Comparison of ENCODE assay signal across 13 cellular contexts in the genomic region with DNA sequence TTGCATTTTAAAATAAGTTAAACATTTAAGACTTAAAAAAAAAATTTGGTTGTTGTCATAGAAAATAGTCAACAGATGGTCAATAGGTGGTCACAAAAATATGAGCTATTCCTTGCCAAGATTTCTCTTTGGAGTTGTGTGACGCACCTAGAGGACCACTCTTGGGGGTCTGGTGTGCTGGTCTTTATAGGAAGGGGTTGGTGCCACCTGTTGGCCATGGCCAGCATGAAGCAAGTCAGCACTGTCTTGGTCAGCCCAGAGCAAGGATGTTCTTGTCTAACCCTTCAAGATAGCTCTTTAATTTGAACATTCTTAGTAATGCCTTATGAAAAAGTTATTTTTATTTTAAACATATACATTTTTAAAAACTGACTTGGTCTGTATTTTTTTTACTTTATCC.
DNase-seq lines count a peak whose midpoint lies in the region; ATAC-seq and TF ChIP-seq lines count a peak whose summit lies in the region.
"Had no signal": no experiment of that assay in that cellular context is flagged by ENCODE, and none has a peak within 500 bp of the region (broad histone marks: within the 10 kb centered on the region; RNA-seq: fewer than 3 reads in every experiment).

No MANE protein-coding gene starts in this region.

- H3K4me3 ChIP-seq in epithelial cell of proximal tubule (ENCODE audit: low read depth, low read length): no peak overlapping the region
- no peak overlapping the region for H3K4me3 ChIP-seq in mammary epithelial cell (replicated peaks in 1 of 3; ENCODE audit: insufficient read depth in 1 of 3, low read depth in 2 of 3, low read length in 3 of 3)

- H3K27me3 ChIP-seq in mammary epithelial cell (ENCODE audit: insufficient read depth, low read length): no peaks in the 10 kb centered on the region
- H3K27me3 ChIP-seq: neutrophil had no signal

- CTCF ChIA-PET in mammary epithelial cell (lab: Charles Lee; ENCODE audit: low non-redundant PET): no interaction called here

- no peaks in the 10 kb centered on the region for H4K20me1 ChIP-seq in mammary epithelial cell (ENCODE audit: insufficient read depth, low read length)

- H3K36me3 Mint-ChIP-seq in T-helper 17 cell (ENCODE audit: low read depth): no peaks in the 10 kb centered on the region
- H3K36me3 Mint-ChIP-seq: activated naive CD8-positive, alpha-beta T cell had no signal

- H3K4me2 ChIP-seq in mammary epithelial cell (ENCODE audit: insufficient read depth, low read depth, low read length): no peak overlapping the region

- no peaks in the 10 kb centered on the region for H3K4me1 Mint-ChIP-seq in T-helper 17 cell
- H3K4me1 Mint-ChIP-seq: activated CD4-positive, alpha-beta T cell treated with anti-CD3 and anti-CD28 coated beads, Interleukin-2, amount 10 ng/mL, durations not matched to agents 24 days and 14 days had no signal

- H3K27ac Mint-ChIP-seq in T-helper 17 cell: no peak overlapping the region
- H3K27ac Mint-ChIP-seq: activated CD4-positive, alpha-beta T cell treated with anti-CD3 and anti-CD28 coated beads, Interleukin-2, amount 10 ng/mL, durations not matched to agents 24 days and 14 days; activated naive CD8-positive, alpha-beta T cell had no signal

- no peaks in the 10 kb centered on the region for H3K36me3 ChIP-seq in mammary epithelial cell (ENCODE audit: insufficient read depth, low read length)
- H3K36me3 ChIP-seq: neutrophil had no signal

- no peaks in the 10 kb centered on the region for H3K9me3 ChIP-seq in T-helper 17 cell (ENCODE audit: control insufficient read depth, low read length, poor library complexity, severe bottlenecking)
- H3K9me3 ChIP-seq in mammary epithelial cell (replicated peaks; ENCODE audit: insufficient read depth, low read length): no peaks in the 10 kb centered on the region
- H3K9me3 ChIP-seq: neutrophil had no signal

- intact Hi-C loops in mammary epithelial cell (cut with micrococcal nuclease): no loop called here

- H3K27me3 Mint-ChIP-seq in T-helper 17 cell: no peaks in the 10 kb centered on the region
- H3K27me3 Mint-ChIP-seq: activated CD4-positive, alpha-beta T cell treated with anti-CD3 and anti-CD28 coated beads, Interleukin-2, amount 10 ng/mL, durations not matched to agents 24 days and 14 days; activated naive CD8-positive, alpha-beta T cell had no signal

- no peaks in the 10 kb centered on the region for H3K79me2 ChIP-seq in mammary epithelial cell (ENCODE audit: insufficient read depth, low read length)

- no peak overlapping the region for H3K27ac ChIP-seq in mammary epithelial cell (ENCODE audit: insufficient read depth, low read depth, low read length)
- H3K27ac ChIP-seq: neutrophil had no signal

- no peak overlapping the region for H3K4me3 Mint-ChIP-seq in T-helper 17 cell
- H3K4me3 Mint-ChIP-seq: activated CD4-positive, alpha-beta T cell treated with anti-CD3 and anti-CD28 coated beads, Interleukin-2, amount 10 ng/mL, durations not matched to agents 24 days and 14 days; activated naive CD8-positive, alpha-beta T cell had no signal

- H3K4me1 ChIP-seq in mammary epithelial cell (ENCODE audit: insufficient read depth, low read length): no peaks in the 10 kb centered on the region

- H3K9ac ChIP-seq in mammary epithelial cell (ENCODE audit: insufficient read depth, low read length): no peak overlapping the region

- no TSS peak for BruUV-seq in mammary epithelial cell (replicated peaks; lab: Mats Ljungman, UMichigan)

- 7% methylated on average over 1 of the region's 1 CpG for WGBS in mammary epithelial cell (ENCODE audit: low coverage, missing lambda C conversion rate)

- peak; percentile 48 for TF ChIP-seq CTCF in GM13977 (IDR thresholded peaks at IDR 0.05; ENCODE audit: extremely low read depth, insufficient read depth, missing control alignments)
- TF ChIP-seq CTCF in epithelial cell of proximal tubule (conservative IDR thresholded peaks at IDR 0.05; ENCODE audit: low read depth, low read length): peak; percentile 43
- TF ChIP-seq CTCF in mammary epithelial cell (conservative IDR thresholded peaks at IDR 0.05 in 1 of 2, IDR thresholded peaks at IDR 0.05 in 1 of 2; ENCODE audit: extremely low read depth in 1 of 2, insufficient read depth in 1 of 2, low read depth in 1 of 2, low read length in 2 of 2): no peak

- no peak for ATAC-seq in T-helper 17 cell

- in situ Hi-C loops in ACHN (cut with HindIII; ENCODE audit: low pct_ligation_motif_present, low pct_unique_long_range_greater_than_20kb, low sequenced_read_pairs): no loop called here
- in situ Hi-C loops in GM13977 (cut with MboI; ENCODE audit: low pct_unique_long_range_greater_than_20kb, low sequenced_read_pairs, unreplicated experiment): no loop called here
- in situ Hi-C loops in mammary epithelial cell (cut with MboI; ENCODE audit: low sequenced_read_pairs in 2 of 2): no loop called here

- no peak overlapping the region for H2AFZ ChIP-seq in mammary epithelial cell (ENCODE audit: low read depth, low read length)

- dilution Hi-C loops in mammary epithelial cell (cut with HindIII; ENCODE audit: low sequenced_read_pairs): no loop called here

- peak; percentile 43 for DNase-seq in ACHN
- DNase-seq in GM13977 (ENCODE audit: low spot score): peak; percentile 4
- DNase-seq in NCI-H1694 treated with DMSO at 0.1 percent for 48 hours (lab: John Stamatoyannopoulos, UW): peak; percentile 23
- no peak for DNase-seq in epithelial cell of proximal tubule (ENCODE audit: low read depth)
- DNase-seq in T-helper 17 cell: no peak
- DNase-seq in NOMO-1 (lab: John Stamatoyannopoulos, UW; ENCODE audit: unreplicated experiment in 2 of 2): no peak
- no peak for DNase-seq in mammary epithelial cell
- DNase-seq in AML-193 (lab: John Stamatoyannopoulos, UW): no peak
- DNase-seq: activated CD4-positive, alpha-beta T cell treated with anti-CD3 and anti-CD28 coated beads, Interleukin-2, amount 10 ng/mL, durations not matched to agents 24 days and 14 days; OCI-M1; stimulated activated CD4-positive, alpha-beta T cell treated with anti-CD3 and anti-CD28 coated beads, Interleukin-4, amount 100 ng/mL, for 1 hour had no signal

Comparison
In these comparisons a context has a peak if more than half of its experiments do, and no peak if none do; other contexts are left out.
1. DNase-seq: peak in ACHN (single experiment), GM13977 (single experiment) and NCI-H1694 treated with DMSO at 0.1 percent for 48 hours (single experiment); none in epithelial cell of proximal tubule (single experiment), T-helper 17 cell (0 of 3), NOMO-1 (0 of 2), mammary epithelial cell (single experiment) and AML-193 (0 of 2).
2. CTCF ChIP-seq: peak in GM13977 (single experiment) and epithelial cell of proximal tubule (single experiment); none in mammary epithelial cell (0 of 2).